ENCODE assay signal across 17 cellular contexts in the genomic region with DNA sequence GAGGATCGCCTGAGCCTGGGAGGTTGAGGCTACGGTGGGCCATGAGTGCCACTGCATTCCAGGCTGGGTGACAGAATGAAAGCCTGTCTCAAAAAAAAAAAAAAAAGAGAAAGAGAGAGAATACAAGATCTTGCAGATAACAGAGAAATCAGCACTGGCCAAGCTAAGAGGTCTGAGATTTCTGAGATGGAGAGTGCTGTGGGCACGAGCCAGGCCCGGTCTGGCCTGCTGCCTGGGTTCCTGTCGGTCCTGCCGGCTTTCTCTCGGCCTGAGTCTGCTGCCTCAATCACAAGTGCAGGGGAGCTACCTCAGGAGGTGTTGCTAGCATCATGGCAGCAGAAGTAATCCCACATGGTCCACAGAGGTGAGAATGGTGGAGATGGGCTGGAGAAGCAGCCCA. TPM values are rescaled to one million over a fixed set of nuclear protein-coding genes. Genes with fewer than 3 reads are reported as not detected.
DNase-seq lines count a peak whose midpoint lies in the region; ATAC-seq and TF ChIP-seq lines count a peak whose summit lies in the region.
"Had no signal": no experiment of that assay in that cellular context is flagged by ENCODE, and none has a peak within 500 bp of the region (broad histone marks: within the 10 kb centered on the region; RNA-seq: fewer than 3 reads in every experiment).

No MANE protein-coding gene starts in this region.

- ATAC-seq in GM23338: no peak
- ATAC-seq: HCT116, Panc1 had no signal

- H3K4me1 ChIP-seq in GM23338 (ENCODE audit: insufficient read depth) (peaks cover 28% of the 10 kb centered on the region), mesendoderm (ENCODE audit: control insufficient read depth, low read depth, low read length) (peaks cover 30% of the 10 kb centered on the region), suprapubic skin (no peaks in the 10 kb centered on the region), HAP-1 (peaks cover 17% of the 10 kb centered on the region)

- no peaks in the 10 kb centered on the region for H4K20me1 ChIP-seq in GM23338 (replicated peaks; ENCODE audit: insufficient read depth)

- no peak overlapping the region for H2BK5ac ChIP-seq in mesendoderm (ENCODE audit: low read length)

- no peak overlapping the region for H4K5ac ChIP-seq in mesendoderm (ENCODE audit: low read length)

- H4K8ac ChIP-seq in mesendoderm (ENCODE audit: low read depth, low read length): no peak overlapping the region

- H2AK5ac ChIP-seq in mesendoderm (ENCODE audit: low read length): peak overlapping the region; percentile 54

- no peaks in the 10 kb centered on the region for H3K9me3 ChIP-seq in suprapubic skin
- H3K9me3 ChIP-seq in HAP-1: no peaks in the 10 kb centered on the region

- peak overlapping the region; percentile 76 for H3K56ac ChIP-seq in mesendoderm (ENCODE audit: low read length)

- H3K4me3 ChIP-seq in GM23338 (no peak overlapping the region), mesendoderm (ENCODE audit: low read length) (no peak overlapping the region), suprapubic skin (no peak overlapping the region), HAP-1 (no peak overlapping the region)

- H3K4me2 ChIP-seq in GM23338: peak overlapping the region; percentile 40
- no peak overlapping the region for H3K4me2 ChIP-seq in mesendoderm (ENCODE audit: low read length)

- peaks cover 15% of the 10 kb centered on the region for H3K27me3 Mint-ChIP-seq in GM23338 (ENCODE audit: insufficient read depth, low read depth, poor library complexity)

- H2BK15ac ChIP-seq in mesendoderm (replicated peaks; ENCODE audit: low read depth): no peak overlapping the region

- no peaks in the 10 kb centered on the region for H3F3A ChIP-seq in GM23338 (replicated peaks; ENCODE audit: low read depth)

- TF ChIP-seq POLR2A in suprapubic skin (IDR thresholded peaks at IDR 0.05): no peak

- no peaks in the 10 kb centered on the region for H3K9me2 ChIP-seq in GM23338 (ENCODE audit: insufficient read depth)

- DNase-seq in GM23338 (ENCODE audit: low spot score): no peak
- peak in 6 of 61 donors; percentile 15 to 73 (median 26) for DNase-seq in caudate nucleus (lab: John Stamatoyannopoulos, UW)
- DNase-seq in mesendoderm: no peak
- DNase-seq in suprapubic skin (ENCODE audit: low spot score in 2 of 2): no peak
- DNase-seq in HAP-1 (ENCODE audit: low spot score in 2 of 2): no peak
- no peak for DNase-seq in NCI-H146 treated with DMSO at 0.1 percent for 48 hours (lab: John Stamatoyannopoulos, UW; ENCODE audit: unreplicated experiment)
- DNase-seq in stimulated activated CD4-positive, alpha-beta T cell treated with anti-CD3 and anti-CD28 coated beads, Interleukin-2, amount 100 ng/mL, for 24 hours: no peak
- DNase-seq: Calu3, DMS79, KG1, NCI-H1048, NCI-H1436 treated with DMSO at 0.1 percent for 48 hours, NCI-H2081 treated with DMSO at 0.1 percent for 48 hours, NCI-H510A treated with DMSO at 0.1 percent for 48 hours had no signal

- H3K27ac Mint-ChIP-seq in GM23338: no peak overlapping the region; the same call in 1 of the 2 replicates

- TF ChIP-seq CTCF in GM23338 (conservative IDR thresholded peaks at IDR 0.05; ENCODE audit: low read depth in 2 of 2): no peak
- TF ChIP-seq CTCF in suprapubic skin (IDR thresholded peaks at IDR 0.05): no peak

- no peak overlapping the region for H3K18ac ChIP-seq in mesendoderm (ENCODE audit: low read length)

- H3K4me3 Mint-ChIP-seq in GM23338: no peak overlapping the region

- H2AFZ ChIP-seq in GM23338: no peak overlapping the region

- in situ Hi-C loops in HAP-1 (cut with MboI; ENCODE audit: low sequenced_read_pairs): no loop called here

- peaks cover 63% of the 10 kb centered on the region for H3K4me1 Mint-ChIP-seq in GM23338

- no peaks in the 10 kb centered on the region for H3K79me2 ChIP-seq in GM23338 (replicated peaks; ENCODE audit: insufficient read depth)
- no peaks in the 10 kb centered on the region for H3K79me2 ChIP-seq in mesendoderm (ENCODE audit: control insufficient read depth, insufficient read depth, low read length)

- H3K9me3 Mint-ChIP-seq in GM23338: peaks cover 2% of the 10 kb centered on the region; the same call in 1 of the 3 replicates

- no peaks in the 10 kb centered on the region for H3K36me3 Mint-ChIP-seq in GM23338 (ENCODE audit: low read depth)

- H3K23ac ChIP-seq in mesendoderm (ENCODE audit: low read length): no peak overlapping the region

- no peak for TF ChIP-seq EP300 in suprapubic skin (IDR thresholded peaks at IDR 0.05)

- H3K4ac ChIP-seq in mesendoderm (ENCODE audit: low read depth, low read length): no peak overlapping the region

- peaks cover 9% of the 10 kb centered on the region for H3K79me1 ChIP-seq in mesendoderm (ENCODE audit: low read length)

- no peaks in the 10 kb centered on the region for H3K36me3 ChIP-seq in GM23338 (ENCODE audit: insufficient read depth)
- no peaks in the 10 kb centered on the region for H3K36me3 ChIP-seq in mesendoderm (ENCODE audit: control insufficient read depth, insufficient read depth, low read length)
- no peaks in the 10 kb centered on the region for H3K36me3 ChIP-seq in suprapubic skin
- no peaks in the 10 kb centered on the region for H3K36me3 ChIP-seq in HAP-1 (replicated peaks)

- H2BK120ac ChIP-seq in mesendoderm (ENCODE audit: low read depth, low read length): no peak overlapping the region

- H3K27ac ChIP-seq in GM23338 (ENCODE audit: low read depth) (no peak overlapping the region), caudate nucleus (ENCODE audit: low read depth, low read length) (peak overlapping the region; percentile 85), mesendoderm (ENCODE audit: low read depth, low read length) (no peak overlapping the region), suprapubic skin (peak overlapping the region; percentile 10)

- WGBS in mesendoderm (ENCODE audit: extremely low coverage, insufficient coverage, low lambda C conversion rate): no CpG with 5 or more reads among the region's 7 CpGs
- 73% methylated on average over 7 of the region's 7 CpGs for whole genome bisulfite sequencing in suprapubic skin

- no peaks in the 10 kb centered on the region for H3K27me3 ChIP-seq in GM23338 (ENCODE audit: insufficient read depth)
- H3K27me3 ChIP-seq in mesendoderm (ENCODE audit: insufficient read depth, low read length, poor library complexity): no peaks in the 10 kb centered on the region
- H3K27me3 ChIP-seq in suprapubic skin: peaks cover 3% of the 10 kb centered on the region
- H3K27me3 ChIP-seq in HAP-1 (ENCODE audit: low read depth): no peaks in the 10 kb centered on the region

- H3K9ac ChIP-seq in mesendoderm (ENCODE audit: low read length): no peak overlapping the region

TF ChIP-seq in GM23338, 12 proteins besides CTCF, POLR2A, EP300 and RAD21 (continues in another document):
- no peak for TF ChIP-seq EZH2phosphoT487 (IDR thresholded peaks at IDR 0.05; ENCODE audit: unreplicated experiment)
- TF ChIP-seq ETS1 (IDR thresholded peaks at IDR 0.05): no peak
- TF ChIP-seq CREB1 (CRISPR knock-in tag; IDR thresholded peaks at IDR 0.05; ENCODE audit: low read depth): no peak
- no peak for TF ChIP-seq ZNF114 (CRISPR knock-in tag; IDR thresholded peaks at IDR 0.05)
- TF ChIP-seq JUNB (IDR thresholded peaks at IDR 0.05; ENCODE audit: unreplicated experiment): no peak
- TF ChIP-seq POLR2AphosphoS5 (IDR thresholded peaks at IDR 0.05; ENCODE audit: low read depth): no peak

RNA-seq across cellular contexts. Expression of gene ADORA1, which starts 19.0 kb away (rescaled TPM):
- 1.8 and 3.8 TPM in 2 replicates for total RNA-seq in GM23338 (2014; rRNA removed; shearing (Covaris generic))
- polyA plus RNA-seq in GM23338 (2016; fragmentation: Nextera tagmentation; extraction: Ambion mirVana): 0.63 and 1.5 TPM in 2 replicates
- polyA plus RNA-seq in mesendoderm (2013, experiment 1 of 2): 8.0 TPM
- polyA plus RNA-seq in mesendoderm (2013, experiment 2 of 2): 8.0 TPM
- 1 to 10 TPM; 3.4 to 8.2 (median 5.6) TPM for total RNA-seq in suprapubic skin

RNA-seq across cellular contexts. Expression of gene MYBPH, which starts 29.1 kb away (rescaled TPM):
- not detected in 2 replicates for total RNA-seq in GM23338 (2014; rRNA removed; shearing (Covaris generic))
- polyA plus RNA-seq in GM23338 (2016; fragmentation: Nextera tagmentation; extraction: Ambion mirVana): not detected in 2 replicates
- polyA plus RNA-seq in mesendoderm (2013, experiment 1 of 2): not detected
- 0.04 TPM for polyA plus RNA-seq in mesendoderm (2013, experiment 2 of 2)
- total RNA-seq in suprapubic skin: under 1 TPM in 1 of 4 donors, not detected in 3; 0.26 TPM
- total RNA-seq: A673, Calu3 had no signal

RNA-seq across cellular contexts. Expression of gene CHI3L1, which starts 40.0 kb away (rescaled TPM):
- total RNA-seq in GM23338 (2014; rRNA removed; shearing (Covaris generic)): 0.76 TPM in 1 of 2 replicates, not detected in the other
- not detected in 2 replicates for polyA plus RNA-seq in GM23338 (2016; fragmentation: Nextera tagmentation; extraction: Ambion mirVana)
- 0.22 TPM for polyA plus RNA-seq in mesendoderm (2013, experiment 1 of 2)
- 0.20 TPM for polyA plus RNA-seq in mesendoderm (2013, experiment 2 of 2)
- 100 to 1,000 TPM; 100 to 257 (median 128) TPM for total RNA-seq in suprapubic skin
- total RNA-seq: A673, Calu3 had no signal

Comparison
In these comparisons a context has a peak if more than half of its experiments do, and no peak if none do; other contexts are left out.
1. H3K27ac ChIP-seq: peak in caudate nucleus (single experiment) and suprapubic skin (single experiment); none in GM23338 (single experiment) and mesendoderm (single experiment).
2. RNA of gene CHI3L1, which starts 40.0 kb away (total RNA-seq): 100 to 257 TPM in suprapubic skin; 0.76 TPM in GM23338; every median in the first group is over 10 times any median in the second.